In genomic region chr5:58963821-58964220, GRCh38 we compare ENCODE assay signal across 27 cellular contexts.
"Had no signal": no experiment of that assay in that cellular context is flagged by ENCODE, and none has a peak within 500 bp of the region (broad histone marks: within the 10 kb centered on the region; RNA-seq: fewer than 3 reads in every experiment).

No MANE protein-coding gene starts in this region.

- H3K36me3 ChIP-seq: left ventricle myocardium inferior, neural progenitor cell, neutrophil, right atrium auricular region, right lobe of liver, stomach, thyroid gland, transverse colon, upper lobe of left lung, vagina had no signal

- H3K27me3 ChIP-seq: neural progenitor cell, neutrophil, right atrium auricular region, right lobe of liver, stomach, testis, thyroid gland, transverse colon, upper lobe of left lung, vagina had no signal

- H3K4me3 ChIP-seq: left ventricle myocardium inferior, lung, mucosa of descending colon, neural progenitor cell, psoas muscle, right atrium auricular region, right lobe of liver, stomach, testis, thyroid gland, transverse colon, upper lobe of left lung, vagina had no signal

- H3K27ac Mint-ChIP-seq: immature natural killer cell; naive thymus-derived CD8-positive, alpha-beta T cell; nephron progenitor cell; neural progenitor cell; stimulated activated naive B cell treated with anti-CD40 and anti-IgM and Interleukin-4, amounts not matched to agents 10 μg/mL and 1 μg/mL and 100 μg/mL, for 72 hours had no signal

- H3K27me3 Mint-ChIP-seq: stimulated activated naive B cell treated with anti-CD40 and anti-IgM and Interleukin-4, amounts not matched to agents 10 μg/mL and 1 μg/mL and 100 μg/mL, for 72 hours had no signal

- H3K4me1 Mint-ChIP-seq: neural progenitor cell had no signal

- H3K9me3 Mint-ChIP-seq: immature natural killer cell; naive thymus-derived CD8-positive, alpha-beta T cell; neural progenitor cell had no signal

- DNase-seq: hypothalamus; immature natural killer cell; kidney; left ventricle myocardium inferior; midbrain; mucosa of descending colon; naive thymus-derived CD8-positive, alpha-beta T cell; nephron progenitor cell; occipital lobe; psoas muscle; right lobe of liver; stimulated activated CD4-positive, alpha-beta T cell treated with anti-CD3 and anti-CD28 coated beads, Interleukin-12 subunit alpha, Interleukin-12 subunit beta, amount 100 ng/mL, for 4 hours; stimulated activated CD4-positive, alpha-beta T cell treated with anti-CD3 and anti-CD28 coated beads, Interleukin-15, amount 100 ng/mL, for 24 hours; stimulated activated CD4-positive, alpha-beta T cell treated with anti-CD3 and anti-CD28 coated beads, Interleukin-2, amount 100 ng/mL, for 24 hours; stimulated activated CD4-positive, alpha-beta T cell treated with anti-CD3 and anti-CD28 coated beads, Interleukin-4, amount 100 ng/mL, for 1 hour; stimulated activated naive B cell treated with anti-CD40 and anti-IgM and Interleukin-4, amounts not matched to agents 10 μg/mL and 1 μg/mL and 100 μg/mL, for 72 hours; stimulated activated naive CD8-positive, alpha-beta T cell treated with anti-CD3 and anti-CD28 coated beads, Interleukin-15, Interleukin-2, amounts not matched to agents 100 U/mL and 50 U/mL, for 24 hours; stomach; testis; thyroid gland; transverse colon; upper lobe of left lung had no signal

- H3K36me3 Mint-ChIP-seq: immature natural killer cell; naive thymus-derived CD8-positive, alpha-beta T cell; neural progenitor cell; stimulated activated naive B cell treated with anti-CD40 and anti-IgM and Interleukin-4, amounts not matched to agents 10 μg/mL and 1 μg/mL and 100 μg/mL, for 72 hours had no signal

- H3K4me3 Mint-ChIP-seq: immature natural killer cell; naive thymus-derived CD8-positive, alpha-beta T cell; nephron progenitor cell; neural progenitor cell; stimulated activated naive B cell treated with anti-CD40 and anti-IgM and Interleukin-4, amounts not matched to agents 10 μg/mL and 1 μg/mL and 100 μg/mL, for 72 hours had no signal

- ATAC-seq: mucosa of descending colon; naive thymus-derived CD8-positive, alpha-beta T cell; psoas muscle; right lobe of liver; stimulated activated naive B cell treated with anti-CD40 and anti-IgM and Interleukin-4, amounts not matched to agents 10 μg/mL and 1 μg/mL and 100 μg/mL, for 72 hours; stimulated activated naive CD8-positive, alpha-beta T cell treated with anti-CD3 and anti-CD28 coated beads, Interleukin-15, Interleukin-2, amounts not matched to agents 100 U/mL and 50 U/mL, for 24 hours had no signal
